1 cellular context compared by ENCODE assay signal in the genomic region with DNA sequence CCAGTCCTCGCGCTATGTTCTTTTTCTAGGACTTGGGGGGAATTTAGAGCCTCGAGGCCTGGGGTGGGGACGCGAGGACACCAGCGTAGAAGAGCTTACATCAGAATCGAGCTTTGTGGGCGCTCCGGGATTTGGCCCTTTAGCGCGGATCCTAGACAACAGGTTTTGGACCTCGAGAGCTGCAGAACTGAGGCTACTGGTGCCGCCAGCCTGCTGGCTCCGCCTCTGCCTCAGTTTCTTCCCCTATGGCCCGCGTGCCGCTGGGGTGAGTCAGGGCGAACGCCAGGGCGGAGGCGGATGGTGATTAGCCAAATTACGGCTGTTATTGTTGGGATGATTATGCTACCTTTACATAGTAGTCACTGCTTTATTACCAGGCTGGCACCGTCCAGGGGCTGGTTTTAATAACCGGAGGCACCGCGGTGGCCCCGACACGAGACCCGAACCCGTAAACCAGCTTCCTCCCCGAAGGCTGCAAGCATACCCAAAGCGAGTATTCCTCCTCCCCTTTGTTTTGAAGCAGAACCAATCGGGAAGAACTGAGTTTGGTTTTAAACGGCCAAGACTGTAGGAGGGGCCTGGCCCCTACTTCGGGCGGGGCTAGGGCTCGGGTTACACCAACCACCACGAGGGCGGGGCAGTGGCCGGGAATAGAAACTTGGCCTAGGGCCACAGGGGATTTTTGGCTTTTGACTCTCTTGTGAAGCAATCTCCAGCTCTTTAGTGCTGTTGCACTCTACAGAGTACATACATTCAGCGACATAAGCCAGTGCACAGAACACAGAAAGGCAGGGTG.
TF ChIP-seq lines count a peak whose summit lies in the region.

No MANE protein-coding gene starts in this region.

TF ChIP-seq in HepG2, 621 proteins besides CTCF, POLR2A, EP300 and RAD21 (continued from another document and continues in another):
- TF ChIP-seq, protein P1, sequence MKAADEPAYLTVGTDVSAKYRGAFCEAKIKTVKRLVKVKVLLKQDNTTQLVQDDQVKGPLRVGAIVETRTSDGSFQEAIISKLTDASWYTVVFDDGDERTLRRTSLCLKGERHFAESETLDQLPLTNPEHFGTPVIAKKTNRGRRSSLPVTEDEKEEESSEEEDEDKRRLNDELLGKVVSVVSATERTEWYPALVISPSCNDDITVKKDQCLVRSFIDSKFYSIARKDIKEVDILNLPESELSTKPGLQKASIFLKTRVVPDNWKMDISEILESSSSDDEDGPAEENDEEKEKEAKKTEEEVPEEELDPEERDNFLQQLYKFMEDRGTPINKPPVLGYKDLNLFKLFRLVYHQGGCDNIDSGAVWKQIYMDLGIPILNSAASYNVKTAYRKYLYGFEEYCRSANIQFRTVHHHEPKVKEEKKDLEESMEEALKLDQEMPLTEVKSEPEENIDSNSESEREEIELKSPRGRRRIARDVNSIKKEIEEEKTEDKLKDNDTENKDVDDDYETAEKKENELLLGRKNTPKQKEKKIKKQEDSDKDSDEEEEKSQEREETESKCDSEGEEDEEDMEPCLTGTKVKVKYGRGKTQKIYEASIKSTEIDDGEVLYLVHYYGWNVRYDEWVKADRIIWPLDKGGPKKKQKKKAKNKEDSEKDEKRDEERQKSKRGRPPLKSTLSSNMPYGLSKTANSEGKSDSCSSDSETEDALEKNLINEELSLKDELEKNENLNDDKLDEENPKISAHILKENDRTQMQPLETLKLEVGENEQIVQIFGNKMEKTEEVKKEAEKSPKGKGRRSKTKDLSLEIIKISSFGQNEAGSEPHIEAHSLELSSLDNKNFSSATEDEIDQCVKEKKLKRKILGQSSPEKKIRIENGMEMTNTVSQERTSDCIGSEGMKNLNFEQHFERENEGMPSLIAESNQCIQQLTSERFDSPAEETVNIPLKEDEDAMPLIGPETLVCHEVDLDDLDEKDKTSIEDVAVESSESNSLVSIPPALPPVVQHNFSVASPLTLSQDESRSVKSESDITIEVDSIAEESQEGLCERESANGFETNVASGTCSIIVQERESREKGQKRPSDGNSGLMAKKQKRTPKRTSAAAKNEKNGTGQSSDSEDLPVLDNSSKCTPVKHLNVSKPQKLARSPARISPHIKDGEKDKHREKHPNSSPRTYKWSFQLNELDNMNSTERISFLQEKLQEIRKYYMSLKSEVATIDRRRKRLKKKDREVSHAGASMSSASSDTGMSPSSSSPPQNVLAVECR (CRISPR knock-in tag; IDR thresholded peaks at IDR 0.05; ENCODE audit: borderline replicate concordance), result peak; percentile 64
- TF ChIP-seq, protein P2, sequence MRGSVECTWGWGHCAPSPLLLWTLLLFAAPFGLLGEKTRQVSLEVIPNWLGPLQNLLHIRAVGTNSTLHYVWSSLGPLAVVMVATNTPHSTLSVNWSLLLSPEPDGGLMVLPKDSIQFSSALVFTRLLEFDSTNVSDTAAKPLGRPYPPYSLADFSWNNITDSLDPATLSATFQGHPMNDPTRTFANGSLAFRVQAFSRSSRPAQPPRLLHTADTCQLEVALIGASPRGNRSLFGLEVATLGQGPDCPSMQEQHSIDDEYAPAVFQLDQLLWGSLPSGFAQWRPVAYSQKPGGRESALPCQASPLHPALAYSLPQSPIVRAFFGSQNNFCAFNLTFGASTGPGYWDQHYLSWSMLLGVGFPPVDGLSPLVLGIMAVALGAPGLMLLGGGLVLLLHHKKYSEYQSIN (CRISPR knock-in tag; IDR thresholded peaks at IDR 0.05; ENCODE audit: borderline replicate concordance), result no peak
- TF ChIP-seq HMG20B (CRISPR knock-in tag; conservative IDR thresholded peaks at IDR 0.05) (peak; percentile 25; the same call in 1 of the 2 replicates), NCOA2 (CRISPR knock-in tag; IDR thresholded peaks at IDR 0.05) (no peak; the same call in 1 of the 2 replicates), ZNF24 (IDR thresholded peaks at IDR 0.05) (no peak), MBD4 (IDR thresholded peaks at IDR 0.05; ENCODE audit: borderline replicate concordance, low read length) (no peak), SALL1 (CRISPR knock-in tag; IDR thresholded peaks at IDR 0.05) (peak; percentile 78), JARID2 (CRISPR knock-in tag; IDR thresholded peaks at IDR 0.05; ENCODE audit: insufficient replicate concordance) (no peak), ZNF251 (CRISPR knock-in tag; IDR thresholded peaks at IDR 0.05) (no peak), ZNF614 (CRISPR knock-in tag; IDR thresholded peaks at IDR 0.05; ENCODE audit: borderline replicate concordance) (peak; percentile 92), ZNF777 (CRISPR knock-in tag; IDR thresholded peaks at IDR 0.05) (peak; percentile 76), RFXANK (CRISPR knock-in tag; IDR thresholded peaks at IDR 0.05) (peak; percentile 59; the same call in 1 of the 2 replicates), ZNF720 (CRISPR knock-in tag; IDR thresholded peaks at IDR 0.05) (no peak), ZNF234 (CRISPR knock-in tag; conservative IDR thresholded peaks at IDR 0.05) (no peak), ZNF737 (CRISPR knock-in tag; IDR thresholded peaks at IDR 0.05; ENCODE audit: borderline replicate concordance) (no peak), SKI (IDR thresholded peaks at IDR 0.05; ENCODE audit: partially characterized antibody) (peak; percentile 61), ZNF432 (CRISPR knock-in tag; IDR thresholded peaks at IDR 0.05; ENCODE audit: borderline replicate concordance) (no peak), SP2 (CRISPR knock-in tag; IDR thresholded peaks at IDR 0.05) (no peak; the same call in 1 of the 2 replicates), ZNF333 (CRISPR knock-in tag; IDR thresholded peaks at IDR 0.05; ENCODE audit: borderline replicate concordance) (peak; percentile 72), TGIF2 (CRISPR knock-in tag; IDR thresholded peaks at IDR 0.05) (peak; percentile 33), NBN (conservative IDR thresholded peaks at IDR 0.05) (no peak), ZNF773 (CRISPR knock-in tag; IDR thresholded peaks at IDR 0.05; ENCODE audit: borderline replicate concordance) (peak; percentile 48; the same call in 1 of the 2 replicates), WIZ (CRISPR knock-in tag; IDR thresholded peaks at IDR 0.05) (peak; percentile 36; the same call in 1 of the 2 replicates), SRY (CRISPR knock-in tag; IDR thresholded peaks at IDR 0.05) (no peak; the same call in none of the 2 replicates), PAWR (CRISPR knock-in tag; IDR thresholded peaks at IDR 0.05; ENCODE audit: borderline replicate concordance) (0 out of 2 replicates have a peak, but pooled peaks have one; percentile 94), TBX2 (CRISPR knock-in tag; IDR thresholded peaks at IDR 0.05; ENCODE audit: borderline replicate concordance) (peak; percentile 68), HIVEP1 (CRISPR knock-in tag; IDR thresholded peaks at IDR 0.05) (peak; percentile 66), ZNF749 (CRISPR knock-in tag; IDR thresholded peaks at IDR 0.05; ENCODE audit: borderline replicate concordance) (no peak)
- TF ChIP-seq, protein P3, sequence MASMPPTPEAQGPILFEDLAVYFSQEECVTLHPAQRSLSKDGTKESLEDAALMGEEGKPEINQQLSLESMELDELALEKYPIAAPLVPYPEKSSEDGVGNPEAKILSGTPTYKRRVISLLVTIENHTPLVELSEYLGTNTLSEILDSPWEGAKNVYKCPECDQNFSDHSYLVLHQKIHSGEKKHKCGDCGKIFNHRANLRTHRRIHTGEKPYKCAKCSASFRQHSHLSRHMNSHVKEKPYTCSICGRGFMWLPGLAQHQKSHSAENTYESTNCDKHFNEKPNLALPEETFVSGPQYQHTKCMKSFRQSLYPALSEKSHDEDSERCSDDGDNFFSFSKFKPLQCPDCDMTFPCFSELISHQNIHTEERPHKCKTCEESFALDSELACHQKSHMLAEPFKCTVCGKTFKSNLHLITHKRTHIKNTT (CRISPR knock-in tag; IDR thresholded peaks at IDR 0.05), result no peak
- TF ChIP-seq, protein P4, sequence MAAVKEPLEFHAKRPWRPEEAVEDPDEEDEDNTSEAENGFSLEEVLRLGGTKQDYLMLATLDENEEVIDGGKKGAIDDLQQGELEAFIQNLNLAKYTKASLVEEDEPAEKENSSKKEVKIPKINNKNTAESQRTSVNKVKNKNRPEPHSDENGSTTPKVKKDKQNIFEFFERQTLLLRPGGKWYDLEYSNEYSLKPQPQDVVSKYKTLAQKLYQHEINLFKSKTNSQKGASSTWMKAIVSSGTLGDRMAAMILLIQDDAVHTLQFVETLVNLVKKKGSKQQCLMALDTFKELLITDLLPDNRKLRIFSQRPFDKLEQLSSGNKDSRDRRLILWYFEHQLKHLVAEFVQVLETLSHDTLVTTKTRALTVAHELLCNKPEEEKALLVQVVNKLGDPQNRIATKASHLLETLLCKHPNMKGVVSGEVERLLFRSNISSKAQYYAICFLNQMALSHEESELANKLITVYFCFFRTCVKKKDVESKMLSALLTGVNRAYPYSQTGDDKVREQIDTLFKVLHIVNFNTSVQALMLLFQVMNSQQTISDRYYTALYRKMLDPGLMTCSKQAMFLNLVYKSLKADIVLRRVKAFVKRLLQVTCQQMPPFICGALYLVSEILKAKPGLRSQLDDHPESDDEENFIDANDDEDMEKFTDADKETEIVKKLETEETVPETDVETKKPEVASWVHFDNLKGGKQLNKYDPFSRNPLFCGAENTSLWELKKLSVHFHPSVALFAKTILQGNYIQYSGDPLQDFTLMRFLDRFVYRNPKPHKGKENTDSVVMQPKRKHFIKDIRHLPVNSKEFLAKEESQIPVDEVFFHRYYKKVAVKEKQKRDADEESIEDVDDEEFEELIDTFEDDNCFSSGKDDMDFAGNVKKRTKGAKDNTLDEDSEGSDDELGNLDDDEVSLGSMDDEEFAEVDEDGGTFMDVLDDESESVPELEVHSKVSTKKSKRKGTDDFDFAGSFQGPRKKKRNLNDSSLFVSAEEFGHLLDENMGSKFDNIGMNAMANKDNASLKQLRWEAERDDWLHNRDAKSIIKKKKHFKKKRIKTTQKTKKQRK (IDR thresholded peaks at IDR 0.05; ENCODE audit: low read length), result no peak
- TF ChIP-seq, protein P5, sequence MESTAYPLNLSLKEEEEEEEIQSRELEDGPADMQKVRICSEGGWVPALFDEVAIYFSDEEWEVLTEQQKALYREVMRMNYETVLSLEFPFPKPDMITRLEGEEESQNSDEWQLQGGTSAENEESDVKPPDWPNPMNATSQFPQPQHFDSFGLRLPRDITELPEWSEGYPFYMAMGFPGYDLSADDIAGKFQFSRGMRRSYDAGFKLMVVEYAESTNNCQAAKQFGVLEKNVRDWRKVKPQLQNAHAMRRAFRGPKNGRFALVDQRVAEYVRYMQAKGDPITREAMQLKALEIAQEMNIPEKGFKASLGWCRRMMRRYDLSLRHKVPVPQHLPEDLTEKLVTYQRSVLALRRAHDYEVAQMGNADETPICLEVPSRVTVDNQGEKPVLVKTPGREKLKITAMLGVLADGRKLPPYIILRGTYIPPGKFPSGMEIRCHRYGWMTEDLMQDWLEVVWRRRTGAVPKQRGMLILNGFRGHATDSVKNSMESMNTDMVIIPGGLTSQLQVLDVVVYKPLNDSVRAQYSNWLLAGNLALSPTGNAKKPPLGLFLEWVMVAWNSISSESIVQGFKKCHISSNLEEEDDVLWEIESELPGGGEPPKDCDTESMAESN (CRISPR knock-in tag; conservative IDR thresholded peaks at IDR 0.05), result peak; percentile 17; the same call in 1 of the 2 replicates
- TF ChIP-seq, protein P6, sequence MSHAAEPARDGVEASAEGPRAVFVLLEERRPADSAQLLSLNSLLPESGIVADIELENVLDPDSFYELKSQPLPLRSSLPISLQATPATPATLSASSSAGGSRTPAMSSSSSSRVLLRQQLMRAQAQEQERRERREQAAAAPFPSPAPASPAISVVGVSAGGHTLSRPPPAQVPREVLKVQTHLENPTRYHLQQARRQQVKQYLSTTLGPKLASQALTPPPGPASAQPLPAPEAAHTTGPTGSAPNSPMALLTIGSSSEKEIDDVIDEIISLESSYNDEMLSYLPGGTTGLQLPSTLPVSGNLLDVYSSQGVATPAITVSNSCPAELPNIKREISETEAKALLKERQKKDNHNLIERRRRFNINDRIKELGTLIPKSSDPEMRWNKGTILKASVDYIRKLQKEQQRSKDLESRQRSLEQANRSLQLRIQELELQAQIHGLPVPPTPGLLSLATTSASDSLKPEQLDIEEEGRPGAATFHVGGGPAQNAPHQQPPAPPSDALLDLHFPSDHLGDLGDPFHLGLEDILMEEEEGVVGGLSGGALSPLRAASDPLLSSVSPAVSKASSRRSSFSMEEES (CRISPR knock-in tag; IDR thresholded peaks at IDR 0.05), result peak; percentile 65
- TF ChIP-seq, protein P7, sequence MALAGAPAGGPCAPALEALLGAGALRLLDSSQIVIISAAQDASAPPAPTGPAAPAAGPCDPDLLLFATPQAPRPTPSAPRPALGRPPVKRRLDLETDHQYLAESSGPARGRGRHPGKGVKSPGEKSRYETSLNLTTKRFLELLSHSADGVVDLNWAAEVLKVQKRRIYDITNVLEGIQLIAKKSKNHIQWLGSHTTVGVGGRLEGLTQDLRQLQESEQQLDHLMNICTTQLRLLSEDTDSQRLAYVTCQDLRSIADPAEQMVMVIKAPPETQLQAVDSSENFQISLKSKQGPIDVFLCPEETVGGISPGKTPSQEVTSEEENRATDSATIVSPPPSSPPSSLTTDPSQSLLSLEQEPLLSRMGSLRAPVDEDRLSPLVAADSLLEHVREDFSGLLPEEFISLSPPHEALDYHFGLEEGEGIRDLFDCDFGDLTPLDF (CRISPR knock-in tag; IDR thresholded peaks at IDR 0.05), result peak; percentile 1; the same call in 1 of the 2 replicates
- TF ChIP-seq, protein P8, sequence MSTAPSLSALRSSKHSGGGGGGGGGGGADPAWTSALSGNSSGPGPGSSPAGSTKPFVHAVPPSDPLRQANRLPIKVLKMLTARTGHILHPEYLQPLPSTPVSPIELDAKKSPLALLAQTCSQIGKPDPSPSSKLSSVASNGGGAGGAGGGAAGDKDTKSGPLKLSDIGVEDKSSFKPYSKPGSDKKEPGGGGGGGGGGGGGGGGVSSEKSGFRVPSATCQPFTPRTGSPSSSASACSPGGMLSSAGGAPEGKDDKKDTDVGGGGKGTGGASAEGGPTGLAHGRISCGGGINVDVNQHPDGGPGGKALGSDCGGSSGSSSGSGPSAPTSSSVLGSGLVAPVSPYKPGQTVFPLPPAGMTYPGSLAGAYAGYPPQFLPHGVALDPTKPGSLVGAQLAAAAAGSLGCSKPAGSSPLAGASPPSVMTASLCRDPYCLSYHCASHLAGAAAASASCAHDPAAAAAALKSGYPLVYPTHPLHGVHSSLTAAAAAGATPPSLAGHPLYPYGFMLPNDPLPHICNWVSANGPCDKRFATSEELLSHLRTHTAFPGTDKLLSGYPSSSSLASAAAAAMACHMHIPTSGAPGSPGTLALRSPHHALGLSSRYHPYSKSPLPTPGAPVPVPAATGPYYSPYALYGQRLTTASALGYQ (CRISPR knock-in tag; IDR thresholded peaks at IDR 0.05), result peak; percentile 82
- TF ChIP-seq, protein P9, sequence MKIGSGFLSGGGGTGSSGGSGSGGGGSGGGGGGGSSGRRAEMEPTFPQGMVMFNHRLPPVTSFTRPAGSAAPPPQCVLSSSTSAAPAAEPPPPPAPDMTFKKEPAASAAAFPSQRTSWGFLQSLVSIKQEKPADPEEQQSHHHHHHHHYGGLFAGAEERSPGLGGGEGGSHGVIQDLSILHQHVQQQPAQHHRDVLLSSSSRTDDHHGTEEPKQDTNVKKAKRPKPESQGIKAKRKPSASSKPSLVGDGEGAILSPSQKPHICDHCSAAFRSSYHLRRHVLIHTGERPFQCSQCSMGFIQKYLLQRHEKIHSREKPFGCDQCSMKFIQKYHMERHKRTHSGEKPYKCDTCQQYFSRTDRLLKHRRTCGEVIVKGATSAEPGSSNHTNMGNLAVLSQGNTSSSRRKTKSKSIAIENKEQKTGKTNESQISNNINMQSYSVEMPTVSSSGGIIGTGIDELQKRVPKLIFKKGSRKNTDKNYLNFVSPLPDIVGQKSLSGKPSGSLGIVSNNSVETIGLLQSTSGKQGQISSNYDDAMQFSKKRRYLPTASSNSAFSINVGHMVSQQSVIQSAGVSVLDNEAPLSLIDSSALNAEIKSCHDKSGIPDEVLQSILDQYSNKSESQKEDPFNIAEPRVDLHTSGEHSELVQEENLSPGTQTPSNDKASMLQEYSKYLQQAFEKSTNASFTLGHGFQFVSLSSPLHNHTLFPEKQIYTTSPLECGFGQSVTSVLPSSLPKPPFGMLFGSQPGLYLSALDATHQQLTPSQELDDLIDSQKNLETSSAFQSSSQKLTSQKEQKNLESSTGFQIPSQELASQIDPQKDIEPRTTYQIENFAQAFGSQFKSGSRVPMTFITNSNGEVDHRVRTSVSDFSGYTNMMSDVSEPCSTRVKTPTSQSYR (CRISPR knock-in tag; IDR thresholded peaks at IDR 0.05; ENCODE audit: borderline replicate concordance), result no peak
